In the genomic region with DNA sequence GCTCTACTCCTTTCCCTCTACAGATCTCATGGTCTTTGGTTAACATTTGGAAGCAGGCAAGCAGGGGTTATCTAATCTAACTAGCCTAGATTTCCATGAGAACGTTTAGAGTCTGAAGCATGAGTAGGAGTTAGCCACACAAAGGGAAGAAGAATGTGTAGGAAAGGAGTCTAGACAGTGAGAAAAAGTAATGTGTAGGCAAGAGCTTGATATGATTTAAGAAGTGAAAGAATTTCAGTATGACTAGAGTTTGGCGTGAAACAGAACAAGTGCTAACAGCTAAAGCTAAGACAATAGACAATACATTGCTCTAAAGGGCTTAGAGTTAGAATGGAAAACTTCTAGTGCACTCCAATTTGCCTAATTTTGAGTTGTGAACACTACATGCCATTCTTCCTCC, we compare ENCODE assay signal across 18 cellular contexts. TPM values are rescaled to one million over a fixed set of nuclear protein-coding genes. Genes with fewer than 3 reads are reported as not detected.
DNase-seq lines count a peak whose midpoint lies in the region; ATAC-seq, FAIRE-seq and TF ChIP-seq lines count a peak whose summit lies in the region.
"Had no signal": no experiment of that assay in that cellular context is flagged by ENCODE, and none has a peak within 500 bp of the region (broad histone marks: within the 10 kb centered on the region; RNA-seq: fewer than 3 reads in every experiment).

No MANE protein-coding gene starts in this region.

- no peaks in the 10 kb centered on the region for H3K27me3 ChIP-seq in psoas muscle (ENCODE audit: insufficient read depth in 3 of 3, low read length in 2 of 3)
- H3K27me3 ChIP-seq: body of pancreas, right lobe of liver, upper lobe of right lung had no signal

- H3K4me3 ChIP-seq in psoas muscle: no peak overlapping the region
- H3K4me3 ChIP-seq: body of pancreas, right lobe of liver, SK-N-MC, upper lobe of right lung had no signal

- ATAC-seq in GM18520 (IDR thresholded peaks at IDR 0.05; ENCODE audit: unreplicated experiment): peak; percentile 77
- peak; percentile 54 for ATAC-seq in GM21515 (IDR thresholded peaks at IDR 0.05; ENCODE audit: unreplicated experiment)
- peak; percentile 70 for ATAC-seq in HG02938 (IDR thresholded peaks at IDR 0.05; ENCODE audit: unreplicated experiment)
- ATAC-seq in psoas muscle: no peak
- ATAC-seq: body of pancreas; HepG2; right lobe of liver; stimulated activated effector memory CD8-positive, alpha-beta T cell treated with anti-CD3 and anti-CD28 coated beads, Interleukin-12 subunit alpha, Interleukin-12 subunit beta, amount 100 ng/mL, for 72 hours; upper lobe of right lung had no signal

- H3K9me3 ChIP-seq in psoas muscle: no peaks in the 10 kb centered on the region
- H3K9me3 ChIP-seq: body of pancreas, right lobe of liver, upper lobe of right lung had no signal

- no peak for TF ChIP-seq CTCF in psoas muscle (IDR thresholded peaks at IDR 0.05)

- FAIRE-seq in GM19239 (lab: Jason Lieb, UNC): no peak
- FAIRE-seq: HepG2 had no signal

- no peaks in the 10 kb centered on the region for H3K4me1 ChIP-seq in psoas muscle
- H3K4me1 ChIP-seq: body of pancreas, right lobe of liver, upper lobe of right lung had no signal

- DNase-seq in amniotic epithelial cell (ENCODE audit: low read depth) (peak; percentile 91), DMS153 treated with DMSO at 0.1 percent for 48 hours (lab: John Stamatoyannopoulos, UW; ENCODE audit: unreplicated experiment) (no peak), cardiac septum (ENCODE audit: low spot score) (no peak), GM19239 (ENCODE audit: insufficient read length, low spot score) (no peak), psoas muscle (no peak)
- DNase-seq: activated gamma-delta T cell treated with Interleukin-2 at 50 U/mL for 16 hours; body of pancreas; NCI-H1048; right lobe of liver; stimulated activated CD4-positive, alpha-beta T cell treated with anti-CD3 and anti-CD28 coated beads, Interleukin-4, amount 100 ng/mL, for 1 hour; upper lobe of right lung had no signal

- intact Hi-C loops in cardiac septum (cut with DNase I) (no loop called here), psoas muscle (cut with DNase I) (no loop called here)

- no peaks in the 10 kb centered on the region for H3K36me3 ChIP-seq in psoas muscle (ENCODE audit: insufficient read depth in 1 of 2, low read depth in 1 of 2)
- H3K36me3 ChIP-seq: right lobe of liver, upper lobe of right lung had no signal

- no peak overlapping the region for H3K27ac ChIP-seq in psoas muscle
- H3K27ac ChIP-seq: body of pancreas, right lobe of liver, SK-N-MC, upper lobe of right lung had no signal

- WGBS in psoas muscle, 3 donors: 43 to 60% (median 50%) methylated on average over 2 of the region's 2 CpGs

RNA-seq across cellular contexts. Expression of gene CXCL8, which starts 10.8 kb away (rescaled TPM):
- total RNA-seq in cardiac septum: 1.2 TPM
- 1 to 10 TPM in 1 of 4 donors, under 1 TPM in 2, not detected in 1; 0.21 to 8.1 (median 0.52) TPM for total RNA-seq in psoas muscle
- polyA plus RNA-seq in psoas muscle: 1 to 10 TPM in 1 of 3 donors, under 1 TPM in 2; 0.21 to 2.8 (median 0.25) TPM
- total RNA-seq: neural crest cell had no signal

Comparison
In these comparisons a context has a peak if more than half of its experiments do, and no peak if none do; other contexts are left out.
1. ATAC-seq: peak in GM18520 (single experiment), GM21515 (single experiment) and HG02938 (single experiment); none in psoas muscle (0 of 4).